ENCODE assay signal across 8 cellular contexts in genomic region chr19:19776206-19777008, GRCh38. TPM values are rescaled to one million over a fixed set of nuclear protein-coding genes. Genes with fewer than 3 reads are reported as not detected.
A peak's percentile ranks its signal among the peaks of the same experiment; 100 is the strongest.
DNase-seq lines count a peak whose midpoint lies in the region; ATAC-seq and TF ChIP-seq lines count a peak whose summit lies in the region.

No MANE protein-coding gene starts in this region.

- WGBS in esophagus muscularis mucosa = under 1% methylated on average over 23 of the region's 36 CpGs

- H3K4me1 ChIP-seq in esophagus muscularis mucosa (peaks cover 14 to 29% (median 23%) of the 10 kb centered on the region in 4 donors), muscle layer of colon (ENCODE audit: insufficient read depth, low read length) (peaks cover 18% of the 10 kb centered on the region)

- H3K27me3 ChIP-seq in esophagus muscularis mucosa = no peaks in the 10 kb centered on the region
- no peaks in the 10 kb centered on the region for H3K27me3 ChIP-seq in muscle layer of colon (ENCODE audit: control insufficient read depth in 1 of 2, insufficient read depth in 2 of 2, low read length in 2 of 2)

- H3K36me3 ChIP-seq in esophagus muscularis mucosa (no peaks in the 10 kb centered on the region), muscle layer of colon (ENCODE audit: insufficient read depth, low read length) (no peaks in the 10 kb centered on the region)

- H3K27ac ChIP-seq in esophagus muscularis mucosa (replicated peaks in 1 of 4) (peak overlapping the region; percentile 71 to 82 (median 76)), muscle layer of colon (ENCODE audit: low read depth, low read length) (peak overlapping the region; percentile 48)

- H3K4me3 ChIP-seq in esophagus muscularis mucosa (peak overlapping the region; percentile 68 to 87 (median 76)), muscle layer of colon (ENCODE audit: low read depth in 1 of 2, low read length in 2 of 2) (peak overlapping the region; percentile 57 to 88)

- TF ChIP-seq CTCF in esophagus muscularis mucosa (IDR thresholded peaks at IDR 0.05) = peak in 1 of 3 experiments; percentile 8

- ATAC-seq in GM21737 (IDR thresholded peaks at IDR 0.05; ENCODE audit: unreplicated experiment) = peak; percentile 98

- no peak for TF ChIP-seq EP300 in esophagus muscularis mucosa (IDR thresholded peaks at IDR 0.05)

- H3K9ac ChIP-seq in muscle layer of colon (ENCODE audit: low read length) = peak overlapping the region; percentile 82

- TF ChIP-seq POLR2A in esophagus muscularis mucosa (IDR thresholded peaks at IDR 0.05; ENCODE audit: low read depth) = no peak

- intact Hi-C loops in esophagus muscularis mucosa (cut with DNase I) = loop anchor here (5.0 kb wide), 2 partner anchors 46 to 114 kb away; partner anchors contain the start of genes ATP13A1 and ZNF506

- DNase-seq in DMS79 (lab: John Stamatoyannopoulos, UW) = peak; percentile 96
- peak; percentile 87 for DNase-seq in KG1 (lab: John Stamatoyannopoulos, UW)
- DNase-seq in activated T-cell treated with anti-CD3 and anti-CD28 coated beads, Interleukin-2, amount 50 U/mL, for 48 hours = peak; percentile 92 to 95
- peak; percentile 99 for DNase-seq in esophagus muscularis mucosa (ENCODE audit: extremely low spot score)
- DNase-seq in stimulated activated CD8-positive, alpha-beta memory T cell treated with anti-CD3 and anti-CD28 coated beads, Interleukin-7, amount 100 ng/mL, for 1 hour (ENCODE audit: low read depth in 2 of 2) = peak; percentile 76 to 83

- H3K9me3 ChIP-seq in esophagus muscularis mucosa = no peaks in the 10 kb centered on the region
- no peaks in the 10 kb centered on the region for H3K9me3 ChIP-seq in muscle layer of colon (ENCODE audit: low read length)

TF ChIP-seq in PFSK-1, 5 proteins besides CTCF, POLR2A, EP300 and RAD21:
- TF ChIP-seq FOXP2 (optimal IDR thresholded peaks at IDR 0.05; ENCODE audit: borderline replicate concordance, extremely low read depth, extremely low read length, insufficient read depth) = peak; percentile 76
- peak; percentile 80 for TF ChIP-seq POLR2AphosphoS5 (IDR thresholded peaks at IDR 0.05; ENCODE audit: low read depth, low read length)
- peak; percentile 66; the same call in 1 of the 2 replicates for TF ChIP-seq TAF1 (IDR thresholded peaks at IDR 0.05; ENCODE audit: borderline replicate concordance, insufficient read depth, low read length)
- TF ChIP-seq SIN3A (IDR thresholded peaks at IDR 0.05; ENCODE audit: borderline replicate concordance, insufficient read depth, low read length) = 0 out of 2 replicates have a peak, but pooled peaks have one; percentile 57
- 0 out of 4 replicates have a peak, but pooled peaks of 1 of the 2 experiments have one; percentile 9 for TF ChIP-seq REST (IDR thresholded peaks at IDR 0.05; ENCODE audit: insufficient read depth in 1 of 2, low read depth in 2 of 2, low read length in 2 of 2)

RNA-seq across cellular contexts. Expression of gene ZNF14, which starts 43.5 kb away (rescaled TPM):
- polyA plus RNA-seq in PFSK-1 (2012; ENCODE audit: insufficient read length, low read depth) = 1.1 TPM
- 1 to 10 TPM; 5.1 to 7.9 (median 6.2) TPM for total RNA-seq in esophagus muscularis mucosa

RNA-seq across cellular contexts. Expression of gene ZNF506, which starts 45.1 kb away (rescaled TPM):
- 1.8 TPM for polyA plus RNA-seq in PFSK-1 (2012; ENCODE audit: insufficient read length, low read depth)
- 10 to 100 TPM; 18.5 to 24.1 (median 20.6) TPM for total RNA-seq in esophagus muscularis mucosa

Comparison
In these comparisons a context has a peak if more than half of its experiments do, and no peak if none do; other contexts are left out.
1. Peak in every context shown above with its lines: DNase-seq, ATAC-seq, H3K4me3 ChIP-seq and H3K27ac ChIP-seq.